In the genomic region with DNA sequence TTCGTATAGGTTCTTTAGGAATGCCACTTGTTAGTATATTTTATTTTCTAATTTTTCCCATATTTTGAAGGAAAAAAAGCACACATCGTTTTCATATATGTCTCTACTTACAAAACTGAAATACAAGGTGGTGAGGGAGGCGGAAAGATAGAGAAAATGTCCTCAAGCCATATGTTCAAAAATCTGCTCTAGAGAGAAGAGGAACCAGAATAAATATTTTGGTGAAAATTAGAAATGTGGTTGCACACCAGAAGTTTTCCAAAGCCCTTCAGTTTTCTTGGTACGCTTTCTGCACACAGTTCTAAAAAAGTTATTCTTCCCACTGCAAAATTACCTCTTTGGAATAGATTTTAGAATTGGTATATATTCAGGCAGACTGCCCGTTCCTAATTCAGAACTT, we compare ENCODE assay signal across 34 cellular contexts.
"Had no signal": no experiment of that assay in that cellular context is flagged by ENCODE, and none has a peak within 500 bp of the region (broad histone marks: within the 10 kb centered on the region; RNA-seq: fewer than 3 reads in every experiment).

No MANE protein-coding gene starts in this region.

- DNase-seq: Karpas-422, Kasumi-1, MG63, MM.1S, MV-4-11, NCI-H1048, NCI-H1092, NCI-H1092 treated with DMSO at 0.1 percent for 48 hours, NCI-H1105, NCI-H1105 treated with DMSO at 0.1 percent for 48 hours, NCI-H1417, NCI-H1417 treated with DMSO at 0.1 percent for 48 hours, NCI-H1436, NCI-H1436 treated with DMSO at 0.1 percent for 48 hours, NCI-H146, NCI-H1694, NCI-H1694 treated with DMSO at 0.1 percent for 48 hours, NCI-H187, NCI-H187 treated with DMSO at 0.1 percent for 48 hours, NCI-H1930, NCI-H2029, NCI-H2029 treated with DMSO at 0.1 percent for 48 hours, NCI-H2081, NCI-H2081 treated with DMSO at 0.1 percent for 48 hours, NCI-H2107, NCI-H2171, NCI-H2171 treated with DMSO at 0.1 percent for 48 hours, NCI-H2227 treated with DMSO at 0.1 percent for 48 hours, NCI-H226, NCI-H345, NCI-H446, NCI-H446 treated with DMSO at 0.1 percent for 48 hours, NCI-H510A, NCI-H510A treated with DMSO at 0.1 percent for 48 hours had no signal
